8 cellular contexts compared by ENCODE assay signal in genomic region chr1:207619833-207620572, GRCh38. TPM values are rescaled to one million over a fixed set of nuclear protein-coding genes. Genes with fewer than 3 reads are reported as not detected.
DNase-seq lines count a peak whose midpoint lies in the region; ATAC-seq, FAIRE-seq and TF ChIP-seq lines count a peak whose summit lies in the region.

No MANE protein-coding gene starts in this region.

- no peaks in the 10 kb centered on the region for H3K4me1 ChIP-seq in pancreas

- H3K36me3 ChIP-seq in pancreas: no peaks in the 10 kb centered on the region

- no peaks in the 10 kb centered on the region for H3K9me3 ChIP-seq in pancreas

- FAIRE-seq in pancreas (lab: Jason Lieb, UNC): no peak

- peak; percentile 82 for TF ChIP-seq CTCF in VCaP (conservative IDR thresholded peaks at IDR 0.05)
- TF ChIP-seq CTCF in pancreas (IDR thresholded peaks at IDR 0.05): peak; percentile 43 to 74 (median 51)
- TF ChIP-seq CTCF in lower leg skin (IDR thresholded peaks at IDR 0.05): no peak

- no peak for TF ChIP-seq POLR2A in lower leg skin (IDR thresholded peaks at IDR 0.05)

- intact Hi-C loops in pancreas (cut with DNase I) (no loop called here), lower leg skin (cut with DNase I; ENCODE audit: low total_unique reads) (no loop called here)

- H3K4me3 ChIP-seq in pancreas (no peak overlapping the region), lower leg skin (ENCODE audit: low read depth, poor library complexity, severe bottlenecking) (no peak overlapping the region)

- no peaks in the 10 kb centered on the region for H3K27me3 ChIP-seq in pancreas

- DNase-seq in COR-L47 (lab: John Stamatoyannopoulos, UW) (peak; percentile 29), NCI-H2029 (lab: John Stamatoyannopoulos, UW) (peak; percentile 1), germinal center (ENCODE audit: low spot score) (peak; percentile 49), pancreas (peak in 2 of 6 donors; percentile 4 to 19), lower leg skin (ENCODE audit: low spot score in 2 of 2) (no peak)

- WGBS in pancreas, 2 donors: 47 to 52% methylated on average over 7 of the region's 7 CpGs
- WGBS in lower leg skin, 2 donors: 51 to 52% methylated on average over 7 of the region's 7 CpGs

- peak; percentile 84 for ATAC-seq in GM18520 (IDR thresholded peaks at IDR 0.05; ENCODE audit: unreplicated experiment)
- ATAC-seq in HG03039 (IDR thresholded peaks at IDR 0.05; ENCODE audit: unreplicated experiment): peak; percentile 85
- peak; percentile 77 to 96 (median 91) for ATAC-seq in pancreas

- no peak overlapping the region for H3K27ac ChIP-seq in VCaP
- no peak overlapping the region for H3K27ac ChIP-seq in pancreas

RNA-seq across cellular contexts. Expression of gene CR1L, which starts 24.9 kb away (rescaled TPM):
- 1 to 10 TPM in 1 of 6 donors, not detected in 5; 1.3 TPM for total RNA-seq in pancreas
- polyA plus RNA-seq in pancreas: not detected
- not detected for total RNA-seq in lower leg skin

Comparison
In these comparisons a context has a peak if more than half of its experiments do, and no peak if none do; other contexts are left out.
1. DNase-seq: peak in COR-L47 (single experiment), NCI-H2029 (single experiment) and germinal center (single experiment); none in lower leg skin (0 of 2).
2. CTCF ChIP-seq: peak in VCaP (single experiment) and pancreas (4 of 4); none in lower leg skin (0 of 3).
3. Peak in every context shown above with its lines, with median percentiles within 50 percentile points of each other: ATAC-seq.